ENCODE assay signal across 10 cellular contexts in genomic region chrX:1380672-1381233, GRCh38. TPM values are rescaled to one million over a fixed set of nuclear protein-coding genes. Genes with fewer than 3 reads are reported as not detected.
DNase-seq lines count a peak whose midpoint lies in the region; ATAC-seq, FAIRE-seq and TF ChIP-seq lines count a peak whose summit lies in the region.
"Had no signal": no experiment of that assay in that cellular context is flagged by ENCODE, and none has a peak within 500 bp of the region (broad histone marks: within the 10 kb centered on the region; RNA-seq: fewer than 3 reads in every experiment).

No MANE protein-coding gene starts in this region.

- H2BK15ac ChIP-seq in mesenchymal stem cell (ENCODE audit: low read depth, poor library complexity, severe bottlenecking) = peak overlapping the region; percentile 48

- peaks cover 2% of the 10 kb centered on the region for H3K79me1 ChIP-seq in mesenchymal stem cell (replicated peaks; ENCODE audit: low read length, poor library complexity, severe bottlenecking)

- CTCF ChIA-PET in A549 (lab: Yijun Ruan, JAX) = no interaction called here

- TF ChIP-seq POLR2A in A549 (IDR thresholded peaks at IDR 0.05; ENCODE audit: low read length) (no peak), Raji (IDR thresholded peaks at IDR 0.05; ENCODE audit: insufficient read depth, low read depth, low read length) (peak; percentile 34; the same call in 1 of the 2 replicates)

- ATAC-seq in A549 (peak; percentile 37 to 43), HG03039 (IDR thresholded peaks at IDR 0.05; ENCODE audit: unreplicated experiment) (no peak)

- H3K9ac ChIP-seq in mesenchymal stem cell (ENCODE audit: low read length) = no peak overlapping the region

- WGBS in A549 (ENCODE audit: missing lambda C conversion rate) = 60% methylated on average over 20 of the region's 20 CpGs
- 84% methylated on average over 19 of the region's 20 CpGs for WGBS in mesenchymal stem cell

- no peak overlapping the region for H3K4ac ChIP-seq in mesenchymal stem cell (ENCODE audit: low read depth in 1 of 2, low read length in 2 of 2)

- no peaks in the 10 kb centered on the region for H3K9me3 ChIP-seq in A549
- no peaks in the 10 kb centered on the region for H3K9me3 ChIP-seq in mesenchymal stem cell (ENCODE audit: control insufficient read depth, low read length)

- POLR2A ChIA-PET in A549 (lab: Yijun Ruan, JAX) = no interaction called here

- H3K27ac ChIP-seq in A549 (peak overlapping the region in 1 of 2 experiments; percentile 27; a peak in 1 of 6 replicates), mesenchymal stem cell (ENCODE audit: low read length, poor library complexity, severe bottlenecking) (no peak overlapping the region)

- no peak overlapping the region for H4K91ac ChIP-seq in mesenchymal stem cell (ENCODE audit: low read length)

- H3K23ac ChIP-seq in mesenchymal stem cell (ENCODE audit: low read length in 2 of 2) = no peak overlapping the region

- H3K36me3 ChIP-seq in mesenchymal stem cell (ENCODE audit: control insufficient read depth in 1 of 2, insufficient read depth in 2 of 2, low read depth in 1 of 2, low read length in 2 of 2) = peaks cover 21 to 25% of the 10 kb centered on the region in 2 experiments

- H2AK5ac ChIP-seq in mesenchymal stem cell (ENCODE audit: low read length, severe bottlenecking) = no peak overlapping the region

- FAIRE-seq in A549 (lab: Jason Lieb, UNC) = no peak

- no peak overlapping the region for H4K8ac ChIP-seq in mesenchymal stem cell (ENCODE audit: low read length)

- TF ChIP-seq CTCF in A549 (IDR thresholded peaks at IDR 0.05) = no peak

- H3K14ac ChIP-seq in mesenchymal stem cell (ENCODE audit: low read length in 2 of 2) = no peak overlapping the region

- H3K4me2 ChIP-seq in A549 (no peak overlapping the region), mesenchymal stem cell (ENCODE audit: low read length, poor library complexity, severe bottlenecking) (no peak overlapping the region)

- no peak overlapping the region for H2AFZ ChIP-seq in mesenchymal stem cell (ENCODE audit: low read depth, low read length)

- no peak overlapping the region for H2BK120ac ChIP-seq in mesenchymal stem cell (ENCODE audit: low read depth, low read length)

- H3K4me1 ChIP-seq in A549 (peaks cover 13% of the 10 kb centered on the region; the same call in 1 of the 3 replicates), mesenchymal stem cell (ENCODE audit: control insufficient read depth, insufficient read depth, low read depth, low read length) (peaks cover 10% of the 10 kb centered on the region)

- no peak overlapping the region for H2BK12ac ChIP-seq in mesenchymal stem cell (ENCODE audit: low read length in 2 of 2)

- H3K27me3 ChIP-seq in mesenchymal stem cell (ENCODE audit: control insufficient read depth in 1 of 2, insufficient read depth in 1 of 2, low read length in 2 of 2) = no peaks in the 10 kb centered on the region

- H3K18ac ChIP-seq in mesenchymal stem cell (ENCODE audit: low read depth in 1 of 2, low read length in 2 of 2) = no peak overlapping the region

- no peak overlapping the region for H3K4me3 ChIP-seq in A549
- no peak overlapping the region for H3K4me3 ChIP-seq in mesenchymal stem cell (ENCODE audit: insufficient read depth in 1 of 2, low read depth in 1 of 2, low read length in 2 of 2)

- no peak for TF ChIP-seq RAD21 in A549 (conservative IDR thresholded peaks at IDR 0.05 in 1 of 2, IDR thresholded peaks at IDR 0.05 in 1 of 2)

- H2BK5ac ChIP-seq in mesenchymal stem cell (ENCODE audit: low read depth, low read length, poor library complexity, severe bottlenecking) = no peak overlapping the region

- DNase-seq in A549 (ENCODE audit: low read depth in 1 of 2, low spot score in 1 of 2) (no peak), ELF-1 (ENCODE audit: low read depth, low spot score) (peak; percentile 49), mesenchymal stem cell (peak; percentile 26), NCI-H1105 treated with DMSO at 0.1 percent for 48 hours (lab: John Stamatoyannopoulos, UW) (no peak), iPS-NIHi11 (ENCODE audit: low spot score) (no peak), NCI-H1694 (lab: John Stamatoyannopoulos, UW) (no peak)
- DNase-seq: COR-L47; naive thymus-derived CD8-positive, alpha-beta T cell had no signal

- TF ChIP-seq EP300 in A549 (IDR thresholded peaks at IDR 0.05) = no peak

TF ChIP-seq in A549, 52 proteins besides CTCF, POLR2A, EP300 and RAD21:
- TF ChIP-seq PBX3 (IDR thresholded peaks at IDR 0.05) (peak; percentile 35; the same call in 1 of the 2 replicates), GATA3 (IDR thresholded peaks at IDR 0.05; ENCODE audit: borderline replicate concordance) (no peak), BCL3 (IDR thresholded peaks at IDR 0.05) (no peak), RARB (CRISPR knock-in tag; IDR thresholded peaks at IDR 0.05) (0 out of 2 replicates have a peak, but pooled peaks have one; percentile 38), JUN (IDR thresholded peaks at IDR 0.05) (peak in 1 of 2 experiments; percentile 13; a peak in 1 of 5 replicates), ZSCAN20 (CRISPR knock-in tag; IDR thresholded peaks at IDR 0.05) (no peak), ZC3H11A (IDR thresholded peaks at IDR 0.05) (no peak), HDAC2 (IDR thresholded peaks at IDR 0.05) (no peak)
- TF ChIP-seq, protein P1, sequence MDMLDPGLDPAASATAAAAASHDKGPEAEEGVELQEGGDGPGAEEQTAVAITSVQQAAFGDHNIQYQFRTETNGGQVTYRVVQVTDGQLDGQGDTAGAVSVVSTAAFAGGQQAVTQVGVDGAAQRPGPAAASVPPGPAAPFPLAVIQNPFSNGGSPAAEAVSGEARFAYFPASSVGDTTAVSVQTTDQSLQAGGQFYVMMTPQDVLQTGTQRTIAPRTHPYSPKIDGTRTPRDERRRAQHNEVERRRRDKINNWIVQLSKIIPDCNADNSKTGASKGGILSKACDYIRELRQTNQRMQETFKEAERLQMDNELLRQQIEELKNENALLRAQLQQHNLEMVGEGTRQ (IDR thresholded peaks at IDR 0.05) = peak; percentile 10; the same call in 1 of the 2 replicates

RNA-seq across cellular contexts. Expression of gene SLC25A6, which starts 11.2 kb away (rescaled TPM):
- polyA plus RNA-seq in A549 (2011; rRNA removed) = 252 and 291 TPM in 2 replicates
- polyA plus RNA-seq in A549 (2012; cell fraction: cytosol; rRNA removed) = 933 and 1,036 TPM in 2 replicates
- 681 and 864 TPM in 2 replicates for polyA plus RNA-seq in A549 (2012; cell fraction: nucleus; rRNA removed)
- 439 to 448 TPM (median 446 TPM) in 3 replicates for polyA plus RNA-seq in A549 (2017; fragmentation: RNase III; extraction: RNeasy Plus Mini Kit Qiagen cat#74134 plus additional on column Dnase treatment)
- polyA minus RNA-seq in A549 (2011; rRNA and poly(A)+ RNA removed) = 205 and 259 TPM in 2 replicates
- polyA plus RNA-seq in mesenchymal stem cell (2013, experiment 1 of 2) = 554 TPM
- 544 TPM for polyA plus RNA-seq in mesenchymal stem cell (2013, experiment 2 of 2)

RNA-seq across cellular contexts. Expression of gene IL3RA, which starts 44.2 kb away (rescaled TPM):
- polyA plus RNA-seq in A549 (2011; rRNA removed) (0.28 and 0.31 TPM in 2 replicates), A549 (2017; fragmentation: RNase III; extraction: RNeasy Plus Mini Kit Qiagen cat#74134 plus additional on column Dnase treatment) (0.05 to 0.12 TPM in 2 of 3 replicates, not detected in the other)
- polyA plus RNA-seq in A549 (2012; cell fraction: cytosol; rRNA removed) = 0.07 and 0.12 TPM in 2 replicates
- polyA plus RNA-seq in A549 (2012; cell fraction: nucleus; rRNA removed) = 0.14 and 0.15 TPM in 2 replicates
- 0.19 and 0.50 TPM in 2 replicates for polyA minus RNA-seq in A549 (2011; rRNA and poly(A)+ RNA removed)
- polyA plus RNA-seq in mesenchymal stem cell (2013, experiment 1 of 2) = 1.4 TPM
- 1.4 TPM for polyA plus RNA-seq in mesenchymal stem cell (2013, experiment 2 of 2)

Comparison
In these comparisons a context has a peak if more than half of its experiments do, and no peak if none do; other contexts are left out.
1. DNase-seq: peak in ELF-1 (single experiment) and mesenchymal stem cell (single experiment); none in A549 (0 of 2), NCI-H1105 treated with DMSO at 0.1 percent for 48 hours (single experiment), iPS-NIHi11 (single experiment) and NCI-H1694 (single experiment).